ENCODE assay signal across 23 cellular contexts in genomic region chr5:621341-621761, GRCh38. TPM values are rescaled to one million over a fixed set of nuclear protein-coding genes. Genes with fewer than 3 reads are reported as not detected.
DNase-seq lines count a peak whose midpoint lies in the region; ATAC-seq, FAIRE-seq and TF ChIP-seq lines count a peak whose summit lies in the region.
"Had no signal": no experiment of that assay in that cellular context is flagged by ENCODE, and none has a peak within 500 bp of the region (broad histone marks: within the 10 kb centered on the region; RNA-seq: fewer than 3 reads in every experiment).

No MANE protein-coding gene starts in this region.

- H3K4me3 ChIP-seq in Peyer's patch (no peak overlapping the region), HepG2 (replicated peaks in 1 of 3; ENCODE audit: insufficient read depth in 1 of 3, low read depth in 2 of 3, low read length in 3 of 3) (no peak overlapping the region), sigmoid colon (no peak overlapping the region)
- H3K4me3 ChIP-seq: BLaER1, GM23248, MG63, SK-N-MC had no signal

- TF ChIP-seq EP300 in HepG2 (IDR thresholded peaks at IDR 0.05; ENCODE audit: low read depth in 2 of 2, low read length in 2 of 2) (no peak), HepG2 (CRISPR knock-in tag; IDR thresholded peaks at IDR 0.05; ENCODE audit: borderline replicate concordance) (no peak), sigmoid colon (IDR thresholded peaks at IDR 0.05) (no peak)

- ATAC-seq in activated T-cell treated with anti-CD3 and anti-CD28 coated beads, Interleukin-2, amount 50 U/mL, for 4 hours = no peak
- no peak for ATAC-seq in HepG2
- no peak for ATAC-seq in stimulated activated effector memory CD8-positive, alpha-beta T cell treated with anti-CD3 and anti-CD28 coated beads, Interleukin-12 subunit alpha, Interleukin-12 subunit beta, amount 100 ng/mL, for 72 hours

- WGBS in HepG2 (ENCODE audit: low lambda C conversion rate) = 95% methylated on average over 16 of the region's 16 CpGs
- WGBS in sigmoid colon, 2 donors = 96 to 97% methylated on average over 16 of the region's 16 CpGs

- H3K4me1 Mint-ChIP-seq in activated T-cell treated with anti-CD3 and anti-CD28 coated beads, Interleukin-2, amount 50 U/mL, for 24 hours (ENCODE audit: low read depth) = peaks cover 6% of the 10 kb centered on the region
- H3K4me1 Mint-ChIP-seq in activated T-cell treated with anti-CD3 and anti-CD28 coated beads, Interleukin-2, amount 50 U/mL, for 4 hours (ENCODE audit: low read depth) = no peaks in the 10 kb centered on the region
- H3K4me1 Mint-ChIP-seq in chondrocyte (ENCODE audit: low read depth) = no peaks in the 10 kb centered on the region
- peaks cover 11% of the 10 kb centered on the region for H3K4me1 Mint-ChIP-seq in stimulated activated effector memory CD8-positive, alpha-beta T cell treated with anti-CD3 and anti-CD28 coated beads, Interleukin-12 subunit alpha, Interleukin-12 subunit beta, amount 100 ng/mL, for 72 hours

- H3K27me3 Mint-ChIP-seq in activated T-cell treated with anti-CD3 and anti-CD28 coated beads, Interleukin-2, amount 50 U/mL, for 24 hours = no peaks in the 10 kb centered on the region
- no peaks in the 10 kb centered on the region for H3K27me3 Mint-ChIP-seq in activated T-cell treated with anti-CD3 and anti-CD28 coated beads, Interleukin-2, amount 50 U/mL, for 4 hours (ENCODE audit: low read depth)
- H3K27me3 Mint-ChIP-seq in chondrocyte (ENCODE audit: low read depth) = no peaks in the 10 kb centered on the region
- H3K27me3 Mint-ChIP-seq: CD4-positive, alpha-beta T cell had no signal

- no peak overlapping the region for H3K27ac Mint-ChIP-seq in activated T-cell treated with anti-CD3 and anti-CD28 coated beads, Interleukin-2, amount 50 U/mL, for 24 hours
- no peak overlapping the region for H3K27ac Mint-ChIP-seq in chondrocyte (ENCODE audit: unreplicated experiment)
- no peak overlapping the region for H3K27ac Mint-ChIP-seq in stimulated activated effector memory CD8-positive, alpha-beta T cell treated with anti-CD3 and anti-CD28 coated beads, Interleukin-12 subunit alpha, Interleukin-12 subunit beta, amount 100 ng/mL, for 72 hours
- H3K27ac Mint-ChIP-seq: CD4-positive, alpha-beta T cell had no signal

- TF ChIP-seq POLR2A in Peyer's patch (IDR thresholded peaks at IDR 0.05) (no peak), HepG2 (IDR thresholded peaks at IDR 0.05; ENCODE audit: insufficient read depth in 1 of 2, low read depth in 2 of 2, low read length in 2 of 2) (no peak), sigmoid colon (IDR thresholded peaks at IDR 0.05) (no peak)

- no peaks in the 10 kb centered on the region for H3K9me3 ChIP-seq in Peyer's patch
- no peaks in the 10 kb centered on the region for H3K9me3 ChIP-seq in HepG2 (ENCODE audit: low read length)
- no peaks in the 10 kb centered on the region for H3K9me3 ChIP-seq in sigmoid colon
- H3K9me3 ChIP-seq: BLaER1, MG63 had no signal

- no peak overlapping the region for H3K4me2 ChIP-seq in HepG2 (ENCODE audit: low read depth, low read length)
- H3K4me2 ChIP-seq: BLaER1 had no signal

- H2AFZ ChIP-seq in HepG2 (ENCODE audit: low read length) = no peak overlapping the region
- H2AFZ ChIP-seq: GM23248 had no signal

- peaks cover 0 to 19% (median 0%) of the 10 kb centered on the region in 3 donors for H3K36me3 ChIP-seq in Peyer's patch
- peaks cover 18 to 81% of the 10 kb centered on the region in 2 experiments; a peak in 4 of 5 replicates for H3K36me3 ChIP-seq in HepG2 (replicated peaks in 1 of 2; ENCODE audit: control insufficient read depth in 1 of 2, insufficient read depth in 2 of 2, low read length in 2 of 2)
- peaks cover 0 to 30% (median 7%) of the 10 kb centered on the region in 4 donors for H3K36me3 ChIP-seq in sigmoid colon

- TF ChIP-seq RAD21 in HepG2 (CRISPR knock-in tag; IDR thresholded peaks at IDR 0.05) = no peak

- H4K20me1 ChIP-seq in HepG2 (ENCODE audit: insufficient read depth, low read length) = no peaks in the 10 kb centered on the region

- no peak for FAIRE-seq in HepG2 (lab: Jason Lieb, UNC)
- FAIRE-seq: D721Med had no signal

- H3K27me3 ChIP-seq in Peyer's patch (no peaks in the 10 kb centered on the region), HepG2 (ENCODE audit: control insufficient read depth in 1 of 2, insufficient read depth in 2 of 2, low read length in 2 of 2) (no peaks in the 10 kb centered on the region), sigmoid colon (no peaks in the 10 kb centered on the region)
- H3K27me3 ChIP-seq: BLaER1, MG63 had no signal

- TF ChIP-seq CTCF in Peyer's patch (IDR thresholded peaks at IDR 0.05) (no peak), HepG2 (CRISPR knock-in tag; IDR thresholded peaks at IDR 0.05) (no peak), sigmoid colon (IDR thresholded peaks at IDR 0.05) (no peak), chondrocyte (IDR thresholded peaks at IDR 0.05) (no peak)

- CTCF ChIA-PET in HepG2 (lab: Yijun Ruan, JAX; ENCODE audit: low intra/inter-chr PET ratio, low total read pairs) = no interaction called here

- H3K36me3 Mint-ChIP-seq in activated T-cell treated with anti-CD3 and anti-CD28 coated beads, Interleukin-2, amount 50 U/mL, for 24 hours (ENCODE audit: low read depth) = peaks cover 91% of the 10 kb centered on the region
- H3K36me3 Mint-ChIP-seq in activated T-cell treated with anti-CD3 and anti-CD28 coated beads, Interleukin-2, amount 50 U/mL, for 4 hours (ENCODE audit: insufficient read depth) = peaks cover 37% of the 10 kb centered on the region
- H3K36me3 Mint-ChIP-seq in chondrocyte (ENCODE audit: low read depth) = peaks cover 15% of the 10 kb centered on the region
- peaks cover 40% of the 10 kb centered on the region for H3K36me3 Mint-ChIP-seq in stimulated activated effector memory CD8-positive, alpha-beta T cell treated with anti-CD3 and anti-CD28 coated beads, Interleukin-12 subunit alpha, Interleukin-12 subunit beta, amount 100 ng/mL, for 72 hours

- intact Hi-C loops in HepG2 (cut with micrococcal nuclease; ENCODE audit: unreplicated experiment) (no loop called here), sigmoid colon (cut with DNase I) (no loop called here)

- BruUV-seq in HepG2 (replicated peaks; lab: Mats Ljungman, UMichigan) = no TSS peak

- H3K4me1 ChIP-seq in Peyer's patch (no peaks in the 10 kb centered on the region), HepG2 (ENCODE audit: insufficient read depth, low read length) (peaks cover 42% of the 10 kb centered on the region), sigmoid colon (no peaks in the 10 kb centered on the region)
- H3K4me1 ChIP-seq: BLaER1 had no signal

- H3K9ac ChIP-seq in HepG2 (ENCODE audit: insufficient read depth, low read depth, low read length) = no peak overlapping the region
- H3K9ac ChIP-seq: BLaER1, GM23248 had no signal

- POLR2A ChIA-PET in HepG2 (lab: Yijun Ruan, JAX) = interaction anchor here (1.5 kb wide), 1 partner anchor 10 kb away, joined by 4 read pairs; no protein-coding TSS in a partner anchor

- peaks cover 12% of the 10 kb centered on the region for H3K79me2 ChIP-seq in HepG2 (ENCODE audit: insufficient read depth, low read length)

- in situ Hi-C loops in HepG2 (cut with HindIII; ENCODE audit: extremely low pct_ligation_motif_present, low pct_unique_long_range_greater_than_20kb) = no loop called here

- no peaks in the 10 kb centered on the region for H3K9me3 Mint-ChIP-seq in activated T-cell treated with anti-CD3 and anti-CD28 coated beads, Interleukin-2, amount 50 U/mL, for 24 hours
- no peaks in the 10 kb centered on the region for H3K9me3 Mint-ChIP-seq in activated T-cell treated with anti-CD3 and anti-CD28 coated beads, Interleukin-2, amount 50 U/mL, for 4 hours
- H3K9me3 Mint-ChIP-seq in chondrocyte (ENCODE audit: low read depth) = no peaks in the 10 kb centered on the region
- H3K9me3 Mint-ChIP-seq in stimulated activated effector memory CD8-positive, alpha-beta T cell treated with anti-CD3 and anti-CD28 coated beads, Interleukin-12 subunit alpha, Interleukin-12 subunit beta, amount 100 ng/mL, for 72 hours = no peaks in the 10 kb centered on the region
- H3K9me3 Mint-ChIP-seq: CD4-positive, alpha-beta T cell had no signal

- no peak overlapping the region for H3K4me3 Mint-ChIP-seq in activated T-cell treated with anti-CD3 and anti-CD28 coated beads, Interleukin-2, amount 50 U/mL, for 24 hours
- no peak overlapping the region for H3K4me3 Mint-ChIP-seq in activated T-cell treated with anti-CD3 and anti-CD28 coated beads, Interleukin-2, amount 50 U/mL, for 4 hours
- H3K4me3 Mint-ChIP-seq in chondrocyte (ENCODE audit: unreplicated experiment) = no peak overlapping the region
- H3K4me3 Mint-ChIP-seq in stimulated activated effector memory CD8-positive, alpha-beta T cell treated with anti-CD3 and anti-CD28 coated beads, Interleukin-12 subunit alpha, Interleukin-12 subunit beta, amount 100 ng/mL, for 72 hours = no peak overlapping the region
- H3K4me3 Mint-ChIP-seq: CD4-positive, alpha-beta T cell had no signal

- H3K27ac ChIP-seq in Peyer's patch (no peak overlapping the region), HepG2 (ENCODE audit: extremely low read length, insufficient read depth, low read length) (peak overlapping the region; percentile 53), sigmoid colon (no peak overlapping the region)
- H3K27ac ChIP-seq: BLaER1, GM23248, RWPE1, SK-N-MC had no signal

- DNase-seq in activated T-cell treated with anti-CD3 and anti-CD28 coated beads, Interleukin-2, amount 50 U/mL, for 24 hours = peak; percentile 13
- no peak for DNase-seq in activated T-cell treated with anti-CD3 and anti-CD28 coated beads, Interleukin-2, amount 50 U/mL, for 4 hours
- DNase-seq in Peyer's patch (peak in 2 of 3 donors; percentile 29 to 36), HepG2 (ENCODE audit: low spot score) (no peak), sigmoid colon (peak; percentile 46), chondrocyte (ENCODE audit: low spot score) (no peak), NCI-H1694 (lab: John Stamatoyannopoulos, UW) (no peak)
- no peak for DNase-seq in stimulated activated effector memory CD8-positive, alpha-beta T cell treated with anti-CD3 and anti-CD28 coated beads, Interleukin-12 subunit alpha, Interleukin-12 subunit beta, amount 100 ng/mL, for 72 hours (ENCODE audit: low spot score in 2 of 2)
- DNase-seq: CD4-positive, alpha-beta T cell; GM23248; H7; KG1; MG63; NCI-H1105 treated with DMSO at 0.1 percent for 48 hours; NCI-H1694 treated with DMSO at 0.1 percent for 48 hours; NCI-H2081; NCI-H2227 treated with DMSO at 0.1 percent for 48 hours; NCI-H526 treated with DMSO at 0.1 percent for 48 hours; SIG-M5 had no signal

RNA-seq across cellular contexts. Expression of gene CEP72, which starts 9.2 kb away (rescaled TPM):
- 10 to 100 TPM; 19.7 to 20.4 (median 19.9) TPM for total RNA-seq in activated T-cell treated with anti-CD3 and anti-CD28 coated beads, Interleukin-2, amount 50 U/mL, for 4 hours
- total RNA-seq in Peyer's patch (10 to 100 TPM in 1 of 4 donors, 1 to 10 TPM in 3; 2.2 to 33.8 (median 4.5) TPM), HepG2 (2016; rRNA removed; fragmentation: Illumina TruSeq; extraction: Trizol) (8.1 and 9.4 TPM in 2 replicates), sigmoid colon (1 to 10 TPM in 2 of 4 donors, under 1 TPM in 2; 0.36 to 5.0 (median 1.4) TPM), chondrocyte (2.7 to 4.5 TPM (median 3.3 TPM) in 3 replicates)
- 11.3 and 14.4 TPM in 2 replicates for total RNA-seq in HepG2 (2016; cell fraction: cytosol; rRNA removed; fragmentation: Illumina TruSeq; extraction: Trizol; ENCODE audit: low read depth)
- 6.5 and 9.1 TPM in 2 replicates for total RNA-seq in HepG2 (2016; cell fraction: insoluble cytoplasmic fraction; rRNA removed; fragmentation: Illumina TruSeq; extraction: Trizol)
- 6.6 and 7.9 TPM in 2 replicates for total RNA-seq in HepG2 (2016; cell fraction: membrane; rRNA removed; fragmentation: Illumina TruSeq; extraction: Trizol)
- 11.4 and 12.2 TPM in 2 replicates for total RNA-seq in HepG2 (2016; cell fraction: nucleus; rRNA removed; fragmentation: Illumina TruSeq; extraction: Trizol)
- polyA plus RNA-seq in HepG2 (2011; rRNA removed) (3.4 and 4.4 TPM in 2 replicates), sigmoid colon (1 to 10 TPM in 2 of 3 donors, under 1 TPM in 1; 0.60 to 7.1 (median 1.6) TPM)
- polyA plus RNA-seq in HepG2 (2011; cell fraction: cytosol; rRNA removed) = 1.9 and 3.9 TPM in 2 replicates
- polyA plus RNA-seq in HepG2 (2011; cell fraction: nucleus; rRNA removed) = 8.5 and 11.6 TPM in 2 replicates
- polyA plus RNA-seq in HepG2 (2012) = 1.8 and 3.2 TPM in 2 replicates
- 0.64 and 0.84 TPM in 2 replicates for polyA plus RNA-seq in HepG2 (2016; cell fraction: cytosol; fragmentation: Illumina TruSeq; extraction: Trizol; ENCODE audit: low read depth)
- polyA plus RNA-seq in HepG2 (2016; cell fraction: insoluble cytoplasmic fraction; fragmentation: Illumina TruSeq; extraction: Trizol; ENCODE audit: low read depth) = 6.3 and 7.6 TPM in 2 replicates
- polyA plus RNA-seq in HepG2 (2016; cell fraction: membrane; fragmentation: Illumina TruSeq; extraction: Trizol; ENCODE audit: low read depth) = 1.9 and 2.0 TPM in 2 replicates
- 17.4 and 20.5 TPM in 2 replicates for polyA plus RNA-seq in HepG2 (2016; cell fraction: nucleus; fragmentation: Illumina TruSeq; extraction: Trizol; ENCODE audit: insufficient read depth, low read depth)
- 15.4 and 136 TPM in 2 replicates for polyA minus RNA-seq in HepG2 (2011; rRNA and poly(A)+ RNA removed; ENCODE audit: low replicate concordance)
- polyA minus RNA-seq in HepG2 (2011; cell fraction: cytosol; rRNA and poly(A)+ RNA removed) = 3.4 and 4.0 TPM in 2 replicates
- 13.1 and 17.0 TPM in 2 replicates for polyA minus RNA-seq in HepG2 (2011; cell fraction: nucleus; rRNA and poly(A)+ RNA removed)

Comparison
In these comparisons a context has a peak if more than half of its experiments do, and no peak if none do; other contexts are left out.
1. DNase-seq: peak in activated T-cell treated with anti-CD3 and anti-CD28 coated beads, Interleukin-2, amount 50 U/mL, for 24 hours (single experiment), Peyer's patch (2 of 3) and sigmoid colon (single experiment); none in activated T-cell treated with anti-CD3 and anti-CD28 coated beads, Interleukin-2, amount 50 U/mL, for 4 hours (single experiment), HepG2 (single experiment), chondrocyte (single experiment), NCI-H1694 (single experiment) and stimulated activated effector memory CD8-positive, alpha-beta T cell treated with anti-CD3 and anti-CD28 coated beads, Interleukin-12 subunit alpha, Interleukin-12 subunit beta, amount 100 ng/mL, for 72 hours (0 of 2).